ENCODE assay signal across 13 cellular contexts in the genomic region with DNA sequence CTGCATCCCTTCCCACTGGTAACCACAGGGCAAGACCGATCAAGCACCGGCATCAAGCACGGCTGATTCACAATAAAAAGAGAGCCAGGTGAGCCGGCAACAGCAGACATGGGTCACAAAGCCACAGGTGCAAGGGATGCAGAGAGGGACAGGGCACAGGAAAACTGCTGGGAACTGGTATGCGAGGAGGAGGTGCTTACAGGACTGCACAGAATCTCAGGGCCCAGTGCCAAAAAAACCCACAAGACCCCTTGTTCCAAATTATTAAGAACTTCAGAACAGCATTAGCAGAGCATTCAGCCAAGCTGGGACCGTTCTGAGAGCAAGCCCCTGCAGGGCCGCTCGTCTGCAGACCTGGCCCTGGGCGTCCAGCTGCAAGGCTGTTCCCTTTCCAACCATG. TPM values are rescaled to one million over a fixed set of nuclear protein-coding genes. Genes with fewer than 3 reads are reported as not detected.
"Had no signal": no experiment of that assay in that cellular context is flagged by ENCODE, and none has a peak within 500 bp of the region (broad histone marks: within the 10 kb centered on the region; RNA-seq: fewer than 3 reads in every experiment).

No MANE protein-coding gene starts in this region.

- DNase-seq: dermis blood vessel endothelial cell; erythroblast; left colon; mucosa of descending colon; posterior cingulate gyrus; small intestine; stimulated activated CD4-positive, alpha-beta T cell treated with anti-CD3 and anti-CD28 coated beads, Interleukin-12 subunit alpha, Interleukin-12 subunit beta, amount 100 ng/mL, for 4 hours; stimulated activated naive CD8-positive, alpha-beta T cell treated with anti-CD3 and anti-CD28 coated beads, Interleukin-15, Interleukin-2, amounts not matched to agents 100 U/mL and 50 U/mL, for 24 hours; thyroid gland; uterus had no signal

- ATAC-seq: foreskin keratinocyte; left colon; mucosa of descending colon; naive thymus-derived CD8-positive, alpha-beta T cell; stimulated activated effector memory CD8-positive, alpha-beta T cell treated with anti-CD3 and anti-CD28 coated beads, Interleukin-12 subunit alpha, Interleukin-12 subunit beta, amount 100 ng/mL, for 72 hours; stimulated activated naive CD8-positive, alpha-beta T cell treated with anti-CD3 and anti-CD28 coated beads, Interleukin-15, Interleukin-2, amounts not matched to agents 100 U/mL and 50 U/mL, for 24 hours had no signal

RNA-seq across cellular contexts. Expression of gene BFSP1, which starts 35.4 kb away (rescaled TPM):
- total RNA-seq: naive thymus-derived CD8-positive, alpha-beta T cell had no signal
